ENCODE assay signal across 8 cellular contexts in the genomic region with DNA sequence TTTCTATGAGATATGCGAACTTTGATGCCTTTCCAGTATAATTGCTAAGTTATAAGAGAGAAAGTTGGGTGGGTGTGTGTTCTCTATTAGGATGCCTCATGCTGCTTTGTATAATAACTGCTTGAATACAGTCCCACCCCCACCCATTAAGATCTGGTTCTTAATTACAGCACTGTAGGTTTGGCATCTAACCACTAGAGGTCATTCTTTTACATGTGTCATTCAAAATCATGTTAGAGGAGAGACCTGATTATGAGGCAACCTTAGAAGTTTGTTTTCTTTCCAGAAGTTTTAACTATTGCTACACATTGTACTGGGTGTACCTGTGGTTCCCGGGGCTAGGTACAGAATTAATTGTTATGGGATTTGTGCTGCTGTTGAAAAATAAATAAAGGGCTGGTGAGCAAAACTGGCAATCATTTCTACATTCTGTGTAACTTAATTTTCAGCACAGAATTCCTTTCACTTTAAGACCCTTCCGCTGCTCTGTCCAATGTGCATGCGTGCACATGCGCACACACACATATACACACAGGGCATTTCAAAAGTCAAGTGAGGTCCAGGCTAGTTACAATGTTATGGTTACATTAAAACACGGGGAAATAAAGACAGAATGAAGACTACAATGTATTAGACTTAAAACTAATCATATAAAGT.
DNase-seq lines count a peak whose midpoint lies in the region; ATAC-seq and TF ChIP-seq lines count a peak whose summit lies in the region.

No MANE protein-coding gene starts in this region.

- peaks cover 0 to 2% (median 0%) of the 10 kb centered on the region in 7 donors for H3K9me3 Mint-ChIP-seq in CD14-positive monocyte

- H3K4me1 ChIP-seq in breast epithelium, result no peaks in the 10 kb centered on the region

- H3K27me3 ChIP-seq in breast epithelium, result no peaks in the 10 kb centered on the region

- TF ChIP-seq CTCF in CD14-positive monocyte (IDR thresholded peaks at IDR 0.05), result peak; percentile 41
- TF ChIP-seq CTCF in breast epithelium (IDR thresholded peaks at IDR 0.05), result peak in 2 of 3 donors; percentile 24 to 44

- no peaks in the 10 kb centered on the region for H3K36me3 ChIP-seq in breast epithelium

- no peaks in the 10 kb centered on the region for H3K9me3 ChIP-seq in breast epithelium

- no peaks in the 10 kb centered on the region for H3K4me1 Mint-ChIP-seq in CD14-positive monocyte

- DNase-seq in CD14-positive monocyte (ENCODE audit: low spot score) (no peak), M059J (ENCODE audit: low read depth) (peak; percentile 35), breast epithelium (ENCODE audit: low spot score in 2 of 2) (no peak), medulla oblongata (ENCODE audit: extremely low spot score) (peak; percentile 62)
- no peak for DNase-seq in stimulated activated CD4-positive, alpha-beta T cell treated with anti-CD3 and anti-CD28 coated beads, Interleukin-4, amount 100 ng/mL, for 1 hour
- no peak for DNase-seq in stimulated activated naive CD4-positive, alpha-beta T cell treated with Interleukin-2 at 50 U/mL for 16 hours (lab: John Stamatoyannopoulos, UW)

- H3K27ac ChIP-seq in breast epithelium, result no peak overlapping the region

- H3K36me3 Mint-ChIP-seq in CD14-positive monocyte, result no peaks in the 10 kb centered on the region

- ATAC-seq in GM19395 (IDR thresholded peaks at IDR 0.05; ENCODE audit: unreplicated experiment) (peak; percentile 65), GM18870 (IDR thresholded peaks at IDR 0.05; ENCODE audit: unreplicated experiment) (no peak)

- H3K27ac Mint-ChIP-seq in CD14-positive monocyte, result no peak overlapping the region

- TF ChIP-seq POLR2A in breast epithelium (IDR thresholded peaks at IDR 0.05), result no peak

- no peak overlapping the region for H3K4me3 Mint-ChIP-seq in CD14-positive monocyte

- intact Hi-C loops in CD14-positive monocyte (cut with micrococcal nuclease) (no loop called here), breast epithelium (cut with DNase I; ENCODE audit: low total_unique reads) (no loop called here)

- H3K27me3 Mint-ChIP-seq in CD14-positive monocyte (ENCODE audit: low read depth in 3 of 3), result peaks cover 0 to 2% (median 0%) of the 10 kb centered on the region in 3 donors

- H3K4me3 ChIP-seq in breast epithelium, result no peak overlapping the region

Comparison
In these comparisons a context has a peak if more than half of its experiments do, and no peak if none do; other contexts are left out.
1. DNase-seq: peak in M059J (single experiment) and medulla oblongata (single experiment); none in CD14-positive monocyte (single experiment), breast epithelium (0 of 2), stimulated activated CD4-positive, alpha-beta T cell treated with anti-CD3 and anti-CD28 coated beads, Interleukin-4, amount 100 ng/mL, for 1 hour (single experiment) and stimulated activated naive CD4-positive, alpha-beta T cell treated with Interleukin-2 at 50 U/mL for 16 hours (single experiment).